ENCODE assay signal across 9 cellular contexts in the genomic region with DNA sequence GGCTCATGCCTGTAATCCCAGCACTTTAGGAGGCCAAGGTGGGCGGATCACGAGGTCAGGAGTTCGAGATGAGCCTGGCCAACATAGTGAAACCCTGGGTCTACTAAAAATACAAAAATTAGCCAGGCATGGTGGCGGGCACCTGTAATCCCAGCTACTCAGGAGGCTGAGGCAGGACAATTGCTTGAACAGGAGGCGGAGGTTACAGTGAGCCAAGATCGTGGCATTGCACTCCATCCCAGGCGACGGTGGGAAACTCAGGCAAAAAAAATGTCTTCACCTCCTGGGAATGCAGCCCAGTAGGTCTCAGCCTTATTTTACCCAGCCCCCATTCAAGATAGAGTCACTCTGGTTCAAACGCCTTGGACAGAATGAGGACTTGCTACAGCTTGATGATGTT. TPM values are rescaled to one million over a fixed set of nuclear protein-coding genes. Genes with fewer than 3 reads are reported as not detected.
"Had no signal": no experiment of that assay in that cellular context is flagged by ENCODE, and none has a peak within 500 bp of the region (broad histone marks: within the 10 kb centered on the region; RNA-seq: fewer than 3 reads in every experiment).

No MANE protein-coding gene starts in this region.

RNA-seq across cellular contexts. Expression of a gene that starts 26.3 kb away (rescaled TPM):
- total RNA-seq: esophagus muscularis mucosa, fibroblast of lung, fibroblast of villous mesenchyme, foreskin keratinocyte, frontal cortex, kidney epithelial cell, lung microvascular endothelial cell, myocyte had no signal
- polyA plus RNA-seq: endothelial cell of umbilical vein, fibroblast of lung had no signal
